ENCODE assay signal across 1 cellular context in the genomic region with DNA sequence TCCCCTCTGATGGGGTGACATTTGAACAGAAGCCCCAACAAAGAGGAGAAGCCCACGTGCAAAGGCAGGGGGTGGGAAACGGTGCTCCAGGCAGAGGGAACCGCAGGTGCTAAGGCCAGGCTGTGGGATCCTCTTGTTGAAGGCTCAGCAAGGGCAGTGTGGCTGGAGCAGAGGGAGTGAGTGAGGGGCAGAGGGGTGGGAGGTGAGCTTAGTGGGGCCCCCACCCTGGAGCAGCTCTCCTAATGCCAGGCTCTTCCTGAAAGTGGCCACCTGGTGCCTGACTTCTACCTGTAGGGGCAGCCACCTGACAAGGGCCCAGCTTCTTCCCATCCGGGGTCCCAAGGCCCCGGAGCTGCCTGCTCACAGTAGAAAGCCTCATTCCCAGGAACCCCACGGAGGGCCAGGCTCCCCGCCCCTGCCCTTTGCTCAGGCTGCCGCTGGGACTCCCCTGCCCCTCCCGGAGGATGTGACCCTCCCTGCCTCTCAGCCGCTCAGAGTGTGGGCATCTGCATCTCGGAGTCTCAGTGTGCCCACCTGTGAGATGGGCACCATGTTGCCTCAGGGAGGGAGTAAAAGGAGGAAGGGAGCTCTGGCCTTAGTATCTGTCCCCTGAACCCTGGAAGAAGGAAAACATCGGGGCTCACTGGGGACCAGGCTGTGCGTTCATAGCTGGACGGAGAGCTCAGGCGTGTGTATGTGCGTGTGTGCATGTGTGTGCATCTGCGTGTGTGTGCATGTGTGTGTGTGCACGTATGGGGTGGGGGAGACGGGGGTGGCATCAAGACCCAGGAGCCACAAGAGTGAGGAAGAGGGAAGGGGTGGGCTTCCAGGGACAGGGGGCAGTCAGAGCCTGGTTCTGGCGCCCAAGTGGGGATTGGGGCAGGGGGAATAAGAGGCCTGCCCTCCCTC.
TF ChIP-seq lines count a peak whose summit lies in the region.

No MANE protein-coding gene starts in this region.

TF ChIP-seq in HepG2, 621 proteins besides CTCF, POLR2A, EP300 and RAD21 (continues in another document):
- no peak for TF ChIP-seq IRF2 (CRISPR knock-in tag; IDR thresholded peaks at IDR 0.05)
- TF ChIP-seq, protein P1, sequence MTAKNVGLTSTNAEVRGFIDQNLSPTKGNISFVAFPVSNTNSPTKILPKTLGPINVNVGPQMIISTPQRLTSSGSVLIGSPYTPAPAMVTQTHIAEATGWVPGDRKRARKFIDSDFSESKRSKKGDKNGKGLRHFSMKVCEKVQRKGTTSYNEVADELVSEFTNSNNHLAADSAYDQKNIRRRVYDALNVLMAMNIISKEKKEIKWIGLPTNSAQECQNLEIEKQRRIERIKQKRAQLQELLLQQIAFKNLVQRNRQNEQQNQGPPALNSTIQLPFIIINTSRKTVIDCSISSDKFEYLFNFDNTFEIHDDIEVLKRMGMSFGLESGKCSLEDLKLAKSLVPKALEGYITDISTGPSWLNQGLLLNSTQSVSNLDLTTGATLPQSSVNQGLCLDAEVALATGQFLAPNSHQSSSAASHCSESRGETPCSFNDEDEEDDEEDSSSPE (CRISPR knock-in tag; IDR thresholded peaks at IDR 0.05): no peak
- no peak for TF ChIP-seq HMGA1 (CRISPR knock-in tag; conservative IDR thresholded peaks at IDR 0.05)
- peak; percentile 98 for TF ChIP-seq ZNF629 (CRISPR knock-in tag; conservative IDR thresholded peaks at IDR 0.05)
- TF ChIP-seq CENPT (CRISPR knock-in tag; IDR thresholded peaks at IDR 0.05; ENCODE audit: low read depth): no peak
- no peak for TF ChIP-seq ZNF382 (CRISPR knock-in tag; IDR thresholded peaks at IDR 0.05; ENCODE audit: borderline replicate concordance)
- peak; percentile 77 for TF ChIP-seq ZNF883 (CRISPR knock-in tag; IDR thresholded peaks at IDR 0.05; ENCODE audit: not compliant biosample characterization)
- TF ChIP-seq TMF1 (CRISPR knock-in tag; IDR thresholded peaks at IDR 0.05; ENCODE audit: low read depth): no peak
- peak; percentile 95 for TF ChIP-seq ZMYM3 (CRISPR knock-in tag; IDR thresholded peaks at IDR 0.05)
- no peak for TF ChIP-seq KAT8 (CRISPR knock-in tag; IDR thresholded peaks at IDR 0.05)
- TF ChIP-seq CHD4 (IDR thresholded peaks at IDR 0.05; ENCODE audit: borderline replicate concordance, low read length): no peak
- no peak for TF ChIP-seq ZNF251 (CRISPR knock-in tag; IDR thresholded peaks at IDR 0.05)
- TF ChIP-seq ZBTB7B (CRISPR knock-in tag; IDR thresholded peaks at IDR 0.05): no peak
- no peak for TF ChIP-seq REXO4 (CRISPR knock-in tag; IDR thresholded peaks at IDR 0.05; ENCODE audit: borderline replicate concordance)
- 0 out of 2 replicates have a peak, but pooled peaks have one; percentile 15 for TF ChIP-seq ZNF232 (CRISPR knock-in tag; IDR thresholded peaks at IDR 0.05; ENCODE audit: borderline replicate concordance)
- no peak for TF ChIP-seq KDM5A (IDR thresholded peaks at IDR 0.05; ENCODE audit: borderline replicate concordance, low read length)
- no peak for TF ChIP-seq RFXAP (CRISPR knock-in tag; IDR thresholded peaks at IDR 0.05; ENCODE audit: borderline replicate concordance)
- no peak for TF ChIP-seq MLLT10 (CRISPR knock-in tag; IDR thresholded peaks at IDR 0.05)
- TF ChIP-seq ZNF331 (CRISPR knock-in tag; IDR thresholded peaks at IDR 0.05): no peak
- no peak for TF ChIP-seq NCOA5 (CRISPR knock-in tag; IDR thresholded peaks at IDR 0.05)
- no peak for TF ChIP-seq ZNF496 (CRISPR knock-in tag; IDR thresholded peaks at IDR 0.05; ENCODE audit: insufficient replicate concordance)
- TF ChIP-seq, protein P2, sequence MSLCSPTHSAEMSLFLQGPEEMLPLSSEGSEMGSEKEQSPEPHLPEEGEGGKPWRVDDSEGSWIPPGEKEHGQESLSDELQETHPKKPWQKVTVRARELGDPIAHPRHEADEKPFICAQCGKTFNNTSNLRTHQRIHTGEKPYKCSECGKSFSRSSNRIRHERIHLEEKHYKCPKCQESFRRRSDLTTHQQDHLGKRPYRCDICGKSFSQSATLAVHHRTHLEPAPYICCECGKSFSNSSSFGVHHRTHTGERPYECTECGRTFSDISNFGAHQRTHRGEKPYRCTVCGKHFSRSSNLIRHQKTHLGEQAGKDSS (CRISPR knock-in tag; IDR thresholded peaks at IDR 0.05; ENCODE audit: borderline replicate concordance, low read depth): no peak
- TF ChIP-seq AKAP8 (CRISPR knock-in tag; IDR thresholded peaks at IDR 0.05): no peak
- TF ChIP-seq SCMH1 (CRISPR knock-in tag; IDR thresholded peaks at IDR 0.05; ENCODE audit: borderline replicate concordance): no peak
- TF ChIP-seq ZNF577 (CRISPR knock-in tag; IDR thresholded peaks at IDR 0.05; ENCODE audit: borderline replicate concordance, low read depth): no peak
- TF ChIP-seq, protein P3, sequence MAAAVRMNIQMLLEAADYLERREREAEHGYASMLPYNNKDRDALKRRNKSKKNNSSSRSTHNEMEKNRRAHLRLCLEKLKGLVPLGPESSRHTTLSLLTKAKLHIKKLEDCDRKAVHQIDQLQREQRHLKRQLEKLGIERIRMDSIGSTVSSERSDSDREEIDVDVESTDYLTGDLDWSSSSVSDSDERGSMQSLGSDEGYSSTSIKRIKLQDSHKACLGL (CRISPR knock-in tag; IDR thresholded peaks at IDR 0.05): 0 out of 2 replicates have a peak, but pooled peaks have one; percentile 32
- TF ChIP-seq HNRNPL (IDR thresholded peaks at IDR 0.05; ENCODE audit: low read depth, low read length): 0 out of 2 replicates have a peak, but pooled peaks have one; percentile 40
- TF ChIP-seq, protein P4, sequence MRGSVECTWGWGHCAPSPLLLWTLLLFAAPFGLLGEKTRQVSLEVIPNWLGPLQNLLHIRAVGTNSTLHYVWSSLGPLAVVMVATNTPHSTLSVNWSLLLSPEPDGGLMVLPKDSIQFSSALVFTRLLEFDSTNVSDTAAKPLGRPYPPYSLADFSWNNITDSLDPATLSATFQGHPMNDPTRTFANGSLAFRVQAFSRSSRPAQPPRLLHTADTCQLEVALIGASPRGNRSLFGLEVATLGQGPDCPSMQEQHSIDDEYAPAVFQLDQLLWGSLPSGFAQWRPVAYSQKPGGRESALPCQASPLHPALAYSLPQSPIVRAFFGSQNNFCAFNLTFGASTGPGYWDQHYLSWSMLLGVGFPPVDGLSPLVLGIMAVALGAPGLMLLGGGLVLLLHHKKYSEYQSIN (CRISPR knock-in tag; IDR thresholded peaks at IDR 0.05; ENCODE audit: borderline replicate concordance): no peak
- no peak for TF ChIP-seq KDM2A (CRISPR knock-in tag; IDR thresholded peaks at IDR 0.05; ENCODE audit: borderline replicate concordance, low read depth)
- TF ChIP-seq POGZ (CRISPR knock-in tag; IDR thresholded peaks at IDR 0.05): 0 out of 2 replicates have a peak, but pooled peaks have one; percentile 19
- no peak for TF ChIP-seq GFI1 (CRISPR knock-in tag; IDR thresholded peaks at IDR 0.05; ENCODE audit: borderline replicate concordance)
- 0 out of 2 replicates have a peak, but pooled peaks have one; percentile 55 for TF ChIP-seq ZNF546 (CRISPR knock-in tag; conservative IDR thresholded peaks at IDR 0.05)
- no peak for TF ChIP-seq GTF3A (CRISPR knock-in tag; conservative IDR thresholded peaks at IDR 0.05)
- 0 out of 2 replicates have a peak, but pooled peaks have one; percentile 9 for TF ChIP-seq ZFP90 (CRISPR knock-in tag; IDR thresholded peaks at IDR 0.05; ENCODE audit: borderline replicate concordance)
- TF ChIP-seq ZNF891 (CRISPR knock-in tag; IDR thresholded peaks at IDR 0.05): no peak
- TF ChIP-seq KLF11 (CRISPR knock-in tag; IDR thresholded peaks at IDR 0.05): no peak
- no peak for TF ChIP-seq ZNF776 (CRISPR knock-in tag; IDR thresholded peaks at IDR 0.05)
- TF ChIP-seq EED (CRISPR knock-in tag; IDR thresholded peaks at IDR 0.05): no peak
- TF ChIP-seq, protein P5, sequence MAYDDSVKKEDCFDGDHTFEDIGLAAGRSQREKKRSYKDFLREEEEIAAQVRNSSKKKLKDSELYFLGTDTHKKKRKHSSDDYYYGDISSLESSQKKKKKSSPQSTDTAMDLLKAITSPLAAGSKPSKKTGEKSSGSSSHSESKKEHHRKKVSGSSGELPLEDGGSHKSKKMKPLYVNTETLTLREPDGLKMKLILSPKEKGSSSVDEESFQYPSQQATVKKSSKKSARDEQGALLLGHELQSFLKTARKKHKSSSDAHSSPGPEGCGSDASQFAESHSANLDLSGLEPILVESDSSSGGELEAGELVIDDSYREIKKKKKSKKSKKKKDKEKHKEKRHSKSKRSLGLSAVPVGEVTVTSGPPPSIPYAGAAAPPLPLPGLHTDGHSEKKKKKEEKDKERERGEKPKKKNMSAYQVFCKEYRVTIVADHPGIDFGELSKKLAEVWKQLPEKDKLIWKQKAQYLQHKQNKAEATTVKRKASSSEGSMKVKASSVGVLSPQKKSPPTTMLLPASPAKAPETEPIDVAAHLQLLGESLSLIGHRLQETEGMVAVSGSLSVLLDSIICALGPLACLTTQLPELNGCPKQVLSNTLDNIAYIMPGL (CRISPR knock-in tag; IDR thresholded peaks at IDR 0.05; ENCODE audit: borderline replicate concordance in 1 of 2, low read depth in 1 of 2): 0 out of 4 replicates have a peak, but pooled peaks of 1 of the 2 experiments have one; percentile 13
- TF ChIP-seq HDAC6 (IDR thresholded peaks at IDR 0.05; ENCODE audit: low read depth, low read length): no peak
- TF ChIP-seq ZNF790 (CRISPR knock-in tag; IDR thresholded peaks at IDR 0.05; ENCODE audit: borderline replicate concordance): no peak
- TF ChIP-seq PPARG (CRISPR knock-in tag; conservative IDR thresholded peaks at IDR 0.05): no peak
- no peak for TF ChIP-seq ZNF782 (CRISPR knock-in tag; IDR thresholded peaks at IDR 0.05; ENCODE audit: borderline replicate concordance)
- no peak for TF ChIP-seq HNRNPUL1 (IDR thresholded peaks at IDR 0.05; ENCODE audit: low read depth, low read length)
- no peak for TF ChIP-seq ZFY (CRISPR knock-in tag; IDR thresholded peaks at IDR 0.05)
- TF ChIP-seq, protein P6, sequence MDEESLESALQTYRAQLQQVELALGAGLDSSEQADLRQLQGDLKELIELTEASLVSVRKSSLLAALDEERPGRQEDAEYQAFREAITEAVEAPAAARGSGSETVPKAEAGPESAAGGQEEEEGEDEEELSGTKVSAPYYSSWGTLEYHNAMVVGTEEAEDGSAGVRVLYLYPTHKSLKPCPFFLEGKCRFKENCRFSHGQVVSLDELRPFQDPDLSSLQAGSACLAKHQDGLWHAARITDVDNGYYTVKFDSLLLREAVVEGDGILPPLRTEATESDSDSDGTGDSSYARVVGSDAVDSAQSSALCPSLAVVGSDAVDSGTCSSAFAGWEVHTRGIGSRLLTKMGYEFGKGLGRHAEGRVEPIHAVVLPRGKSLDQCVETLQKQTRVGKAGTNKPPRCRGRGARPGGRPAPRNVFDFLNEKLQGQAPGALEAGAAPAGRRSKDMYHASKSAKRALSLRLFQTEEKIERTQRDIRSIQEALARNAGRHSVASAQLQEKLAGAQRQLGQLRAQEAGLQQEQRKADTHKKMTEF (CRISPR knock-in tag; IDR thresholded peaks at IDR 0.05): no peak
- TF ChIP-seq HDAC1 (CRISPR knock-in tag; IDR thresholded peaks at IDR 0.05): 0 out of 2 replicates have a peak, but pooled peaks have one; percentile 23
- no peak for TF ChIP-seq ZSCAN22 (CRISPR knock-in tag; IDR thresholded peaks at IDR 0.05)
- TF ChIP-seq ATF7 (IDR thresholded peaks at IDR 0.05): peak; percentile 10; the same call in 1 of the 2 replicates
- TF ChIP-seq ATF7 (CRISPR knock-in tag; IDR thresholded peaks at IDR 0.05): no peak
- TF ChIP-seq ZKSCAN8 (CRISPR knock-in tag; IDR thresholded peaks at IDR 0.05; ENCODE audit: borderline replicate concordance): no peak
- no peak for TF ChIP-seq ARID2 (CRISPR knock-in tag; IDR thresholded peaks at IDR 0.05; ENCODE audit: borderline replicate concordance)
- TF ChIP-seq ZNF501 (CRISPR knock-in tag; IDR thresholded peaks at IDR 0.05): peak; percentile 44
- TF ChIP-seq NBN (conservative IDR thresholded peaks at IDR 0.05): no peak
- no peak for TF ChIP-seq ZSCAN31 (CRISPR knock-in tag; IDR thresholded peaks at IDR 0.05; ENCODE audit: low read depth)
- TF ChIP-seq, protein P7, sequence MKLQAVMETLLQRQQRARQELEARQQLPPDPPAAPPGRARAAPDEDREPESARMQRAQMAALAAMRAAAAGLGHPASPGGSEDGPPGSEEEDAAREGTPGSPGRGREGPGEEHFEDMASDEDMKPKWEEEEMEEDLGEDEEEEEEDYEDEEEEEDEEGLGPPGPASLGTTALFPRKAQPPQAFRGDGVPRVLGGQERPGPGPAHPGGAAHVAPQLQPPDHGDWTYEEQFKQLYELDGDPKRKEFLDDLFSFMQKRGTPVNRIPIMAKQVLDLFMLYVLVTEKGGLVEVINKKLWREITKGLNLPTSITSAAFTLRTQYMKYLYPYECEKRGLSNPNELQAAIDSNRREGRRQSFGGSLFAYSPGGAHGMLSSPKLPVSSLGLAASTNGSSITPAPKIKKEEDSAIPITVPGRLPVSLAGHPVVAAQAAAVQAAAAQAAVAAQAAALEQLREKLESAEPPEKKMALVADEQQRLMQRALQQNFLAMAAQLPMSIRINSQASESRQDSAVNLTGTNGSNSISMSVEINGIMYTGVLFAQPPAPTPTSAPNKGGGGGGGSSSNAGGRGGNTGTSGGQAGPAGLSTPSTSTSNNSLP (IDR thresholded peaks at IDR 0.05; ENCODE audit: low read depth, low read length): no peak
- TF ChIP-seq HNRNPLL (IDR thresholded peaks at IDR 0.05; ENCODE audit: low read depth, low read length, poor library complexity, severe bottlenecking): no peak
- TF ChIP-seq ZFP1 (CRISPR knock-in tag; IDR thresholded peaks at IDR 0.05): no peak
- TF ChIP-seq ZNF550 (CRISPR knock-in tag; IDR thresholded peaks at IDR 0.05; ENCODE audit: borderline replicate concordance): no peak
- 0 out of 2 replicates have a peak, but pooled peaks have one; percentile 2 for TF ChIP-seq HNF4A (CRISPR knock-in tag; IDR thresholded peaks at IDR 0.05)
- TF ChIP-seq, protein P8, sequence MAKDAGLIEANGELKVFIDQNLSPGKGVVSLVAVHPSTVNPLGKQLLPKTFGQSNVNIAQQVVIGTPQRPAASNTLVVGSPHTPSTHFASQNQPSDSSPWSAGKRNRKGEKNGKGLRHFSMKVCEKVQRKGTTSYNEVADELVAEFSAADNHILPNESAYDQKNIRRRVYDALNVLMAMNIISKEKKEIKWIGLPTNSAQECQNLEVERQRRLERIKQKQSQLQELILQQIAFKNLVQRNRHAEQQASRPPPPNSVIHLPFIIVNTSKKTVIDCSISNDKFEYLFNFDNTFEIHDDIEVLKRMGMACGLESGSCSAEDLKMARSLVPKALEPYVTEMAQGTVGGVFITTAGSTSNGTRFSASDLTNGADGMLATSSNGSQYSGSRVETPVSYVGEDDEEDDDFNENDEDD (CRISPR knock-in tag; IDR thresholded peaks at IDR 0.05; ENCODE audit: borderline replicate concordance): no peak
- TF ChIP-seq KLF12 (CRISPR knock-in tag; IDR thresholded peaks at IDR 0.05; ENCODE audit: borderline replicate concordance): no peak
- no peak for TF ChIP-seq ZNF335 (CRISPR knock-in tag; IDR thresholded peaks at IDR 0.05)
- TF ChIP-seq RFX1 (IDR thresholded peaks at IDR 0.05): no peak
- TF ChIP-seq ZNF607 (CRISPR knock-in tag; IDR thresholded peaks at IDR 0.05; ENCODE audit: borderline replicate concordance): 0 out of 2 replicates have a peak, but pooled peaks have one; percentile 49
- no peak for TF ChIP-seq CBX5 (CRISPR knock-in tag; IDR thresholded peaks at IDR 0.05; ENCODE audit: borderline replicate concordance)
- 0 out of 2 replicates have a peak, but pooled peaks have one; percentile 7 for TF ChIP-seq RXRB (CRISPR knock-in tag; IDR thresholded peaks at IDR 0.05; ENCODE audit: borderline replicate concordance)
